Comparison of ENCODE assay signal across 25 cellular contexts in the genomic region with DNA sequence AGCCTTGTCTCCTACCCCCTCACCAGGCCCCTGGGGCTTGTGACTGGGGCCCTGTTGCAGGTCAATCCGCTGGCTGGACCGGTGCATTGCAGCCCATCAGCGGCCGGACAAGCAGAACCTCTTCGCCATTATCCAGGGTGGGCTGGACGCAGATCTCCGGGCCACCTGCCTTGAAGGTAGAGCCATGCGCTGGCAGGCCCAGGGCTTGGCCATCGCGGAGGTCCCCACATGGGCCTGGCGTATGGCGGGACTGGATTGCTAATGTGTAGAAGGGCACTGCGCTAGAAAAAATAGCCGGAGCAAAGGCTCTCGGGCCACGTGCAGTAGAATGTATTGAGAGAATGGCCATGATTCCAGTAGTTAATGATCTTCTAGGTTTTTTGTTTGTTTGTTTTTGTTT. TPM values are rescaled to one million over a fixed set of nuclear protein-coding genes. Genes with fewer than 3 reads are reported as not detected.
A peak's percentile ranks its signal among the peaks of the same experiment; 100 is the strongest.
DNase-seq lines count a peak whose midpoint lies in the region; ATAC-seq, FAIRE-seq and TF ChIP-seq lines count a peak whose summit lies in the region.
"Had no signal": no experiment of that assay in that cellular context is flagged by ENCODE, and none has a peak within 500 bp of the region (broad histone marks: within the 10 kb centered on the region; RNA-seq: fewer than 3 reads in every experiment).

No MANE protein-coding gene starts in this region.

- no peak for TF ChIP-seq CTCF in HepG2 (CRISPR knock-in tag; IDR thresholded peaks at IDR 0.05)
- no peak for TF ChIP-seq CTCF in right lobe of liver (IDR thresholded peaks at IDR 0.05)
- TF ChIP-seq CTCF in H1 (IDR thresholded peaks at IDR 0.05; ENCODE audit: control extremely low read depth in 1 of 3, insufficient read depth in 1 of 3, low read depth in 1 of 3, low read length in 3 of 3): no peak
- TF ChIP-seq CTCF in osteoblast (IDR thresholded peaks at IDR 0.05; ENCODE audit: extremely low read depth, low read depth, low read length): no peak

- H2BK20ac ChIP-seq in H1 (ENCODE audit: low read length): no peak overlapping the region

- FAIRE-seq in HepG2 (lab: Jason Lieb, UNC) (no peak), H1 (lab: Jason Lieb, UNC) (no peak)
- FAIRE-seq: A204.1, D721Med, G401.6, GM12891, GM19239 had no signal

- H4K91ac ChIP-seq in H1 (replicated peaks; ENCODE audit: insufficient read length, low read length) (no peak overlapping the region), mesenchymal stem cell (ENCODE audit: low read length) (peak overlapping the region; percentile 78)

- H3K9ac ChIP-seq in HepG2 (ENCODE audit: insufficient read depth, low read depth, low read length) (no peak overlapping the region), H1 (replicated peaks in 1 of 4; ENCODE audit: extremely low read depth in 1 of 4, low read depth in 3 of 4, low read length in 3 of 4) (no peak overlapping the region), mesenchymal stem cell (ENCODE audit: low read length) (no peak overlapping the region)

- CTCF ChIA-PET in HepG2 (lab: Yijun Ruan, JAX; ENCODE audit: low intra/inter-chr PET ratio, low total read pairs) (no interaction called here), H1 (lab: Charles Lee; ENCODE audit: partially characterized antibody) (interaction anchor here (1.7 kb wide), 1 partner anchor 8 kb away, joined by 7 read pairs; no protein-coding TSS in a partner anchor)

- H3K27ac ChIP-seq in HepG2 (ENCODE audit: extremely low read length, insufficient read depth, low read length) (no peak overlapping the region), right lobe of liver (no peak overlapping the region), H1 (ENCODE audit: low read depth, low read length) (no peak overlapping the region), mesenchymal stem cell (ENCODE audit: low read length, poor library complexity, severe bottlenecking) (no peak overlapping the region), osteoblast (ENCODE audit: low read depth, low read length) (no peak overlapping the region)
- H3K27ac ChIP-seq: BLaER1 had no signal

- no TSS peak for BruUV-seq in HepG2 (replicated peaks; lab: Mats Ljungman, UMichigan)

- H3K4me3 ChIP-seq in HepG2 (replicated peaks in 1 of 3; ENCODE audit: insufficient read depth in 1 of 3, low read depth in 2 of 3, low read length in 3 of 3) (no peak overlapping the region), right lobe of liver (no peak overlapping the region), H1 (ENCODE audit: extremely low read depth in 1 of 4, insufficient read depth in 2 of 4, low read depth in 3 of 4, low read length in 4 of 4) (no peak overlapping the region), mesenchymal stem cell (ENCODE audit: insufficient read depth in 1 of 2, low read depth in 1 of 2, low read length in 2 of 2) (no peak overlapping the region), osteoblast (ENCODE audit: insufficient read depth, low read length) (no peak overlapping the region)
- H3K4me3 ChIP-seq: BLaER1 had no signal

- H2AK5ac ChIP-seq in H1 (ENCODE audit: low read depth, low read length) (no peak overlapping the region), mesenchymal stem cell (ENCODE audit: low read length, severe bottlenecking) (no peak overlapping the region)

- no peaks in the 10 kb centered on the region for H3K79me2 ChIP-seq in HepG2 (ENCODE audit: insufficient read depth, low read length)
- no peaks in the 10 kb centered on the region for H3K79me2 ChIP-seq in H1 (ENCODE audit: control insufficient read depth in 1 of 2, insufficient read depth in 2 of 2, low read length in 2 of 2)
- no peaks in the 10 kb centered on the region for H3K79me2 ChIP-seq in osteoblast (ENCODE audit: insufficient read depth, low read length)

- TF ChIP-seq RAD21 in HepG2 (CRISPR knock-in tag; IDR thresholded peaks at IDR 0.05): no peak
- no peak for TF ChIP-seq RAD21 in H1 (IDR thresholded peaks at IDR 0.05 in 1 of 2, conservative IDR thresholded peaks at IDR 0.05 in 1 of 2; ENCODE audit: low read depth in 2 of 2, low read length in 2 of 2)

- H4K8ac ChIP-seq in H1 (ENCODE audit: extremely low read depth, insufficient read depth, low read length) (0 out of 2 replicates have a peak overlapping the region, but pooled peaks have one; percentile 11), mesenchymal stem cell (ENCODE audit: low read length) (no peak overlapping the region)

- H3K4me2 ChIP-seq in HepG2 (ENCODE audit: low read depth, low read length) (no peak overlapping the region), H1 (ENCODE audit: insufficient read depth in 1 of 2, low read depth in 2 of 2, low read length in 2 of 2) (no peak overlapping the region), mesenchymal stem cell (ENCODE audit: low read length, poor library complexity, severe bottlenecking) (no peak overlapping the region), osteoblast (ENCODE audit: insufficient read depth, low read length) (no peak overlapping the region)
- H3K4me2 ChIP-seq: BLaER1 had no signal

- 99% methylated on average over 8 of the region's 16 CpGs for WGBS in HepG2 (ENCODE audit: low lambda C conversion rate)
- WGBS in right lobe of liver (ENCODE audit: insufficient coverage, low coverage, low lambda C conversion rate, missing lambda C conversion rate): 98% methylated on average over 4 of the region's 16 CpGs
- 98% methylated on average over 16 of the region's 16 CpGs; no CpG with 5 or more reads in 1 of the 2 experiments for WGBS in H1 (ENCODE audit: extremely low coverage in 1 of 2, insufficient coverage in 1 of 2, insufficient read length in 1 of 2, insufficient replicate concordance in 2 of 2, low coverage in 1 of 2, low lambda C conversion rate in 2 of 2, missing lambda C conversion rate in 1 of 2), 2 experiments
- WGBS in mesenchymal stem cell: 97% methylated on average over 16 of the region's 16 CpGs

- H3K79me1 ChIP-seq in H1 (ENCODE audit: low read depth, low read length) (no peaks in the 10 kb centered on the region), mesenchymal stem cell (replicated peaks; ENCODE audit: low read length, poor library complexity, severe bottlenecking) (peaks cover 9% of the 10 kb centered on the region)

- POLR2A ChIA-PET in HepG2 (lab: Yijun Ruan, JAX): interaction anchor here (1.4 kb wide), 1 partner anchor 9 kb away, joined by 10 read pairs; a partner anchor contains a TSS
- POLR2A ChIA-PET in H1 (lab: Charles Lee; ENCODE audit: partially characterized antibody): interaction anchor here (1.0 to 55.9 kb wide), 2 partner anchors 9 to 39 kb away, joined by 3 to 1874 read pairs; a partner anchor contains a TSS

- H3K56ac ChIP-seq in H1 (replicated peaks; ENCODE audit: insufficient read length, low read depth, low read length): no peak overlapping the region

- H2BK120ac ChIP-seq in H1 (replicated peaks; ENCODE audit: low read depth, low read length) (no peak overlapping the region), mesenchymal stem cell (ENCODE audit: low read depth, low read length) (peak overlapping the region; percentile 43)

- no peak overlapping the region for H4K5ac ChIP-seq in H1 (ENCODE audit: insufficient read length, low read depth, low read length)

- TF ChIP-seq POLR2A in HepG2 (IDR thresholded peaks at IDR 0.05; ENCODE audit: insufficient read depth in 1 of 2, low read depth in 2 of 2, low read length in 2 of 2) (no peak), right lobe of liver (IDR thresholded peaks at IDR 0.05) (no peak), H1 (IDR thresholded peaks at IDR 0.05; ENCODE audit: control extremely low read depth in 1 of 2, low read depth in 2 of 2, low read length in 2 of 2) (no peak)

- H3K23ac ChIP-seq in H1 (ENCODE audit: insufficient read length) (no peak overlapping the region), mesenchymal stem cell (ENCODE audit: low read length in 2 of 2) (no peak overlapping the region)

- H3K4me1 ChIP-seq in HepG2 (ENCODE audit: insufficient read depth, low read length) (peaks cover 17% of the 10 kb centered on the region), right lobe of liver (no peaks in the 10 kb centered on the region), H1 (replicated peaks in 1 of 4; ENCODE audit: control insufficient read depth in 3 of 4, insufficient read depth in 4 of 4, low read length in 3 of 4) (no peaks in the 10 kb centered on the region), mesenchymal stem cell (ENCODE audit: control insufficient read depth, insufficient read depth, low read depth, low read length) (peaks cover 2% of the 10 kb centered on the region), osteoblast (ENCODE audit: insufficient read depth, low read length) (peaks cover under 1% of the 10 kb centered on the region)
- H3K4me1 ChIP-seq: BE2C had no signal

- ATAC-seq in HepG2 (no peak; the same call in 2 of the 3 replicates), right lobe of liver (no peak), HG02642 (IDR thresholded peaks at IDR 0.05; ENCODE audit: poor library complexity, unreplicated experiment) (no peak)

- H3K4ac ChIP-seq in H1 (replicated peaks; ENCODE audit: insufficient read length, low read depth, low read length): no peak overlapping the region
- H3K4ac ChIP-seq in mesenchymal stem cell (ENCODE audit: low read depth in 1 of 2, low read length in 2 of 2): peak overlapping the region in 1 of 2 experiments; percentile 15

- H2BK15ac ChIP-seq in H1 (ENCODE audit: low read length): no peak overlapping the region
- H2BK15ac ChIP-seq in mesenchymal stem cell (ENCODE audit: low read depth, poor library complexity, severe bottlenecking): no peak overlapping the region

- H4K20me1 ChIP-seq in HepG2 (ENCODE audit: insufficient read depth, low read length) (no peaks in the 10 kb centered on the region), H1 (replicated peaks in 1 of 2; ENCODE audit: control insufficient read depth in 1 of 2, insufficient read depth in 2 of 2, low read length in 2 of 2) (peaks cover 0 to 2% of the 10 kb centered on the region in 2 experiments), osteoblast (ENCODE audit: insufficient read depth, low read length) (no peaks in the 10 kb centered on the region)
- H4K20me1 ChIP-seq: BLaER1 had no signal

- TF ChIP-seq EP300 in HepG2 (IDR thresholded peaks at IDR 0.05; ENCODE audit: low read depth in 2 of 2, low read length in 2 of 2) (no peak), HepG2 (CRISPR knock-in tag; IDR thresholded peaks at IDR 0.05; ENCODE audit: borderline replicate concordance) (no peak), H1 (IDR thresholded peaks at IDR 0.05; ENCODE audit: borderline replicate concordance in 1 of 2, low read depth in 2 of 2, low read length in 2 of 2) (no peak)

- H3K14ac ChIP-seq in H1 (ENCODE audit: insufficient read length) (no peak overlapping the region), mesenchymal stem cell (ENCODE audit: low read length in 2 of 2) (no peak overlapping the region)

- no peaks in the 10 kb centered on the region for H3K9me3 ChIP-seq in HepG2 (ENCODE audit: low read length)
- H3K9me3 ChIP-seq in right lobe of liver: no peaks in the 10 kb centered on the region
- H3K9me3 ChIP-seq in H1 (ENCODE audit: insufficient read depth in 2 of 2, low read depth in 1 of 2, low read length in 1 of 2): no peaks in the 10 kb centered on the region
- H3K9me3 ChIP-seq in mesenchymal stem cell (ENCODE audit: control insufficient read depth, low read length): no peaks in the 10 kb centered on the region
- H3K9me3 ChIP-seq in osteoblast (ENCODE audit: low read depth, low read length): no peaks in the 10 kb centered on the region
- H3K9me3 ChIP-seq: BE2C, BLaER1 had no signal

- no peak for DNase-seq in HepG2 (ENCODE audit: low spot score)
- no peak for DNase-seq in right lobe of liver
- DNase-seq in H1 (ENCODE audit: low read depth in 1 of 2, low spot score in 2 of 2): no peak
- DNase-seq in mesenchymal stem cell: no peak
- DNase-seq in osteoblast (ENCODE audit: insufficient read length, low spot score, missing footprints): peak; percentile 52
- no peak for DNase-seq in NCI-H526 treated with DMSO at 0.1 percent for 48 hours (lab: John Stamatoyannopoulos, UW)
- no peak for DNase-seq in activated CD8-positive, alpha-beta memory T cell treated with anti-CD3 and anti-CD28 coated beads, Interleukin-2, amount 50 U/mL, for 4 hours
- DNase-seq: 8988T; ACHN; BE2C; C1 segment of cervical spinal cord; Calu3; CD4-positive, alpha-beta memory T cell; CD4-positive, CD25-positive, alpha-beta regulatory T cell; CD8-positive, alpha-beta memory T cell; COR-L47; DMS79 treated with DMSO at 0.1 percent for 48 hours; GF-D8 had no signal

- no peak overlapping the region for H2BK12ac ChIP-seq in H1 (ENCODE audit: low read depth, low read length)
- no peak overlapping the region for H2BK12ac ChIP-seq in mesenchymal stem cell (ENCODE audit: low read length in 2 of 2)

- H2AFZ ChIP-seq in HepG2 (ENCODE audit: low read length) (no peak overlapping the region), H1 (ENCODE audit: low read length) (no peak overlapping the region), mesenchymal stem cell (ENCODE audit: low read depth, low read length) (no peak overlapping the region), osteoblast (ENCODE audit: low read length) (no peak overlapping the region)

- H3K23me2 ChIP-seq in H1 (ENCODE audit: low read depth, low read length): no peaks in the 10 kb centered on the region

- H3K27me3 ChIP-seq in HepG2 (ENCODE audit: control insufficient read depth in 1 of 2, insufficient read depth in 2 of 2, low read length in 2 of 2) (no peaks in the 10 kb centered on the region), right lobe of liver (no peaks in the 10 kb centered on the region), H1 (replicated peaks in 1 of 4; ENCODE audit: control insufficient read depth in 3 of 4, extremely low read depth in 1 of 4, insufficient read depth in 3 of 4, low read length in 3 of 4) (no peaks in the 10 kb centered on the region), mesenchymal stem cell (ENCODE audit: control insufficient read depth in 1 of 2, insufficient read depth in 1 of 2, low read length in 2 of 2) (no peaks in the 10 kb centered on the region), osteoblast (ENCODE audit: insufficient read depth, low read length) (no peaks in the 10 kb centered on the region)
- H3K27me3 ChIP-seq: BE2C, BLaER1 had no signal

- H3K36me3 ChIP-seq in HepG2 (replicated peaks in 1 of 2; ENCODE audit: control insufficient read depth in 1 of 2, insufficient read depth in 2 of 2, low read length in 2 of 2) (peaks cover 0 to 2% of the 10 kb centered on the region in 2 experiments; a peak in 1 of 5 replicates), right lobe of liver (peaks cover 0 to 6% (median 0%) of the 10 kb centered on the region in 4 donors), H1 (ENCODE audit: control insufficient read depth in 2 of 4, insufficient read depth in 4 of 4, low read length in 3 of 4) (peaks cover 0 to 11% (median 4%) of the 10 kb centered on the region in 4 experiments; a peak in 4 of 8 replicates), mesenchymal stem cell (ENCODE audit: control insufficient read depth in 1 of 2, insufficient read depth in 2 of 2, low read depth in 1 of 2, low read length in 2 of 2) (peaks cover 28 to 31% of the 10 kb centered on the region in 2 experiments), osteoblast (ENCODE audit: insufficient read depth, low read length) (peaks cover 9% of the 10 kb centered on the region)

- no peak overlapping the region for H3K18ac ChIP-seq in H1 (ENCODE audit: extremely low read depth, low read length)
- no peak overlapping the region for H3K18ac ChIP-seq in mesenchymal stem cell (ENCODE audit: low read depth in 1 of 2, low read length in 2 of 2)

- in situ Hi-C loops in HepG2 (cut with HindIII; ENCODE audit: extremely low pct_ligation_motif_present, low pct_unique_long_range_greater_than_20kb): no loop called here

- intact Hi-C loops in HepG2 (cut with micrococcal nuclease; ENCODE audit: unreplicated experiment): no loop called here
- intact Hi-C loops in right lobe of liver (cut with DNase I): no loop called here

- H2BK5ac ChIP-seq in H1 (ENCODE audit: low read depth, low read length) (no peak overlapping the region), mesenchymal stem cell (ENCODE audit: low read depth, low read length, poor library complexity, severe bottlenecking) (no peak overlapping the region)

RNA-seq across cellular contexts. Expression of a gene that starts 6.2 kb away (rescaled TPM):
- total RNA-seq in HepG2 (2016; rRNA removed; fragmentation: Illumina TruSeq; extraction: Trizol) (33.0 and 38.6 TPM in 2 replicates), right lobe of liver (10 to 100 TPM; 19.0 to 30.2 (median 26.8) TPM), osteoblast (34.0 and 36.5 TPM in 2 replicates)
- 19.1 and 20.1 TPM in 2 replicates for total RNA-seq in HepG2 (2016; cell fraction: cytosol; rRNA removed; fragmentation: Illumina TruSeq; extraction: Trizol; ENCODE audit: low read depth)
- 36.0 and 39.4 TPM in 2 replicates for total RNA-seq in HepG2 (2016; cell fraction: insoluble cytoplasmic fraction; rRNA removed; fragmentation: Illumina TruSeq; extraction: Trizol)
- 12.2 and 12.9 TPM in 2 replicates for total RNA-seq in HepG2 (2016; cell fraction: membrane; rRNA removed; fragmentation: Illumina TruSeq; extraction: Trizol)
- total RNA-seq in HepG2 (2016; cell fraction: nucleus; rRNA removed; fragmentation: Illumina TruSeq; extraction: Trizol): 31.9 and 35.0 TPM in 2 replicates
- polyA plus RNA-seq in HepG2 (2011; rRNA removed) (41.6 and 55.6 TPM in 2 replicates), H1 (2011; rRNA removed) (94.2 and 126 TPM in 2 replicates)
- polyA plus RNA-seq in HepG2 (2011; cell fraction: cytosol; rRNA removed): 25.8 and 39.0 TPM in 2 replicates
- 270 and 290 TPM in 2 replicates for polyA plus RNA-seq in HepG2 (2011; cell fraction: nucleus; rRNA removed)
- 27.7 and 35.3 TPM in 2 replicates for polyA plus RNA-seq in HepG2 (2012)
- 11.2 and 12.9 TPM in 2 replicates for polyA plus RNA-seq in HepG2 (2016; cell fraction: cytosol; fragmentation: Illumina TruSeq; extraction: Trizol; ENCODE audit: low read depth)
- polyA plus RNA-seq in HepG2 (2016; cell fraction: insoluble cytoplasmic fraction; fragmentation: Illumina TruSeq; extraction: Trizol; ENCODE audit: low read depth): 38.0 and 39.9 TPM in 2 replicates
- 12.7 and 13.2 TPM in 2 replicates for polyA plus RNA-seq in HepG2 (2016; cell fraction: membrane; fragmentation: Illumina TruSeq; extraction: Trizol; ENCODE audit: low read depth)
- polyA plus RNA-seq in HepG2 (2016; cell fraction: nucleus; fragmentation: Illumina TruSeq; extraction: Trizol; ENCODE audit: insufficient read depth, low read depth): 92.8 and 94.8 TPM in 2 replicates
- polyA minus RNA-seq in HepG2 (2011; rRNA and poly(A)+ RNA removed; ENCODE audit: low replicate concordance): 26.7 and 36.3 TPM in 2 replicates
- polyA minus RNA-seq in HepG2 (2011; cell fraction: cytosol; rRNA and poly(A)+ RNA removed): 8.2 and 12.2 TPM in 2 replicates
- polyA minus RNA-seq in HepG2 (2011; cell fraction: nucleus; rRNA and poly(A)+ RNA removed): 15.5 and 18.7 TPM in 2 replicates
- 61.1 and 61.6 TPM in 2 replicates for total RNA-seq in H1 (2021; fragmentation: NEBNext Ultra II Directional; extraction: Animal tissue kit (Norgen Biotek cat#: 25700))
- polyA plus RNA-seq in H1 (2011; cell fraction: cytosol; rRNA removed): 106 TPM
- polyA plus RNA-seq in H1 (2011; cell fraction: nucleus; rRNA removed): 245 TPM
- 59.3 to 105 TPM (median 99.7 TPM) in 4 replicates for polyA plus RNA-seq in H1 (2012, experiment 1 of 2)
- 74.3 TPM for polyA plus RNA-seq in H1 (2012, experiment 2 of 2)
- 33.7 TPM for polyA plus RNA-seq in H1 (2013, experiment 1 of 2)
- 31.1 TPM for polyA plus RNA-seq in H1 (2013, experiment 2 of 2)
- 24.7 and 28.9 TPM in 2 replicates for polyA minus RNA-seq in H1 (2011; rRNA and poly(A)+ RNA removed)
- polyA minus RNA-seq in H1 (2011; cell fraction: cytosol; rRNA and poly(A)+ RNA removed): 20.5 TPM
- 38.8 TPM for polyA minus RNA-seq in H1 (2011; cell fraction: nucleus; rRNA and poly(A)+ RNA removed)
- 15.1 TPM for polyA plus RNA-seq in mesenchymal stem cell (2013, experiment 1 of 2)
- polyA plus RNA-seq in mesenchymal stem cell (2013, experiment 2 of 2): 14.3 TPM

RNA-seq across cellular contexts. Expression of a gene that starts 10.4 kb away (rescaled TPM):
- total RNA-seq in HepG2 (2016; rRNA removed; fragmentation: Illumina TruSeq; extraction: Trizol) (41.7 and 48.2 TPM in 2 replicates), right lobe of liver (10 to 100 TPM; 54.0 to 86.9 (median 68.3) TPM), osteoblast (89.6 and 102 TPM in 2 replicates)
- total RNA-seq in HepG2 (2016; cell fraction: cytosol; rRNA removed; fragmentation: Illumina TruSeq; extraction: Trizol; ENCODE audit: low read depth): 19.9 and 21.9 TPM in 2 replicates
- 37.7 and 40.5 TPM in 2 replicates for total RNA-seq in HepG2 (2016; cell fraction: insoluble cytoplasmic fraction; rRNA removed; fragmentation: Illumina TruSeq; extraction: Trizol)
- 29.4 and 31.2 TPM in 2 replicates for total RNA-seq in HepG2 (2016; cell fraction: membrane; rRNA removed; fragmentation: Illumina TruSeq; extraction: Trizol)
- total RNA-seq in HepG2 (2016; cell fraction: nucleus; rRNA removed; fragmentation: Illumina TruSeq; extraction: Trizol): 56.9 and 61.6 TPM in 2 replicates
- polyA plus RNA-seq in HepG2 (2011; rRNA removed) (59.8 and 67.0 TPM in 2 replicates), H1 (2011; rRNA removed) (61.9 and 83.4 TPM in 2 replicates)
- polyA plus RNA-seq in HepG2 (2011; cell fraction: cytosol; rRNA removed): 29.1 and 41.0 TPM in 2 replicates
- polyA plus RNA-seq in HepG2 (2011; cell fraction: nucleus; rRNA removed): 155 and 203 TPM in 2 replicates
- polyA plus RNA-seq in HepG2 (2012): 44.2 and 57.9 TPM in 2 replicates
- polyA plus RNA-seq in HepG2 (2016; cell fraction: cytosol; fragmentation: Illumina TruSeq; extraction: Trizol; ENCODE audit: low read depth): 8.6 and 9.0 TPM in 2 replicates
- polyA plus RNA-seq in HepG2 (2016; cell fraction: insoluble cytoplasmic fraction; fragmentation: Illumina TruSeq; extraction: Trizol; ENCODE audit: low read depth): 39.4 and 48.6 TPM in 2 replicates
- polyA plus RNA-seq in HepG2 (2016; cell fraction: membrane; fragmentation: Illumina TruSeq; extraction: Trizol; ENCODE audit: low read depth): 18.1 and 20.6 TPM in 2 replicates
- polyA plus RNA-seq in HepG2 (2016; cell fraction: nucleus; fragmentation: Illumina TruSeq; extraction: Trizol; ENCODE audit: insufficient read depth, low read depth): 87.0 and 94.1 TPM in 2 replicates
- polyA minus RNA-seq in HepG2 (2011; rRNA and poly(A)+ RNA removed; ENCODE audit: low replicate concordance): 200 and 264 TPM in 2 replicates
- 44.4 and 50.0 TPM in 2 replicates for polyA minus RNA-seq in HepG2 (2011; cell fraction: cytosol; rRNA and poly(A)+ RNA removed)
- polyA minus RNA-seq in HepG2 (2011; cell fraction: nucleus; rRNA and poly(A)+ RNA removed): 143 and 162 TPM in 2 replicates
- 120 TPM in 2 replicates for total RNA-seq in H1 (2021; fragmentation: NEBNext Ultra II Directional; extraction: Animal tissue kit (Norgen Biotek cat#: 25700))
- 67.2 TPM for polyA plus RNA-seq in H1 (2011; cell fraction: cytosol; rRNA removed)
- 179 TPM for polyA plus RNA-seq in H1 (2011; cell fraction: nucleus; rRNA removed)
- 78.8 to 103 TPM (median 98.1 TPM) in 4 replicates for polyA plus RNA-seq in H1 (2012, experiment 1 of 2)
- polyA plus RNA-seq in H1 (2012, experiment 2 of 2): 90.9 TPM
- polyA plus RNA-seq in H1 (2013, experiment 1 of 2): 65.5 TPM
- 58.4 TPM for polyA plus RNA-seq in H1 (2013, experiment 2 of 2)
- 131 and 151 TPM in 2 replicates for polyA minus RNA-seq in H1 (2011; rRNA and poly(A)+ RNA removed)
- 66.2 TPM for polyA minus RNA-seq in H1 (2011; cell fraction: cytosol; rRNA and poly(A)+ RNA removed)
- 116 TPM for polyA minus RNA-seq in H1 (2011; cell fraction: nucleus; rRNA and poly(A)+ RNA removed)
- polyA plus RNA-seq in mesenchymal stem cell (2013, experiment 1 of 2): 71.1 TPM
- polyA plus RNA-seq in mesenchymal stem cell (2013, experiment 2 of 2): 70.3 TPM

RNA-seq across cellular contexts. Expression of a gene that starts 53.3 kb away (rescaled TPM):
- 120 and 127 TPM in 2 replicates for total RNA-seq in HepG2 (2016; rRNA removed; fragmentation: Illumina TruSeq; extraction: Trizol)
- total RNA-seq in HepG2 (2016; cell fraction: cytosol; rRNA removed; fragmentation: Illumina TruSeq; extraction: Trizol; ENCODE audit: low read depth): 19.6 and 21.2 TPM in 2 replicates
- total RNA-seq in HepG2 (2016; cell fraction: insoluble cytoplasmic fraction; rRNA removed; fragmentation: Illumina TruSeq; extraction: Trizol): 113 and 122 TPM in 2 replicates
- 63.1 and 64.0 TPM in 2 replicates for total RNA-seq in HepG2 (2016; cell fraction: membrane; rRNA removed; fragmentation: Illumina TruSeq; extraction: Trizol)
- total RNA-seq in HepG2 (2016; cell fraction: nucleus; rRNA removed; fragmentation: Illumina TruSeq; extraction: Trizol): 133 and 160 TPM in 2 replicates
- polyA plus RNA-seq in HepG2 (2011; rRNA removed): 173 and 195 TPM in 2 replicates
- 59.6 and 75.2 TPM in 2 replicates for polyA plus RNA-seq in HepG2 (2011; cell fraction: cytosol; rRNA removed)
- 588 and 668 TPM in 2 replicates for polyA plus RNA-seq in HepG2 (2011; cell fraction: nucleus; rRNA removed)
- 153 and 159 TPM in 2 replicates for polyA plus RNA-seq in HepG2 (2012)
- 18.4 and 19.6 TPM in 2 replicates for polyA plus RNA-seq in HepG2 (2016; cell fraction: cytosol; fragmentation: Illumina TruSeq; extraction: Trizol; ENCODE audit: low read depth)
- 178 and 216 TPM in 2 replicates for polyA plus RNA-seq in HepG2 (2016; cell fraction: insoluble cytoplasmic fraction; fragmentation: Illumina TruSeq; extraction: Trizol; ENCODE audit: low read depth)
- polyA plus RNA-seq in HepG2 (2016; cell fraction: membrane; fragmentation: Illumina TruSeq; extraction: Trizol; ENCODE audit: low read depth): 54.0 and 61.1 TPM in 2 replicates
- polyA plus RNA-seq in HepG2 (2016; cell fraction: nucleus; fragmentation: Illumina TruSeq; extraction: Trizol; ENCODE audit: insufficient read depth, low read depth): 615 and 640 TPM in 2 replicates
- polyA minus RNA-seq in HepG2 (2011; rRNA and poly(A)+ RNA removed; ENCODE audit: low replicate concordance): 139 and 144 TPM in 2 replicates
- 65.3 and 73.2 TPM in 2 replicates for polyA minus RNA-seq in HepG2 (2011; cell fraction: cytosol; rRNA and poly(A)+ RNA removed)
- 154 and 157 TPM in 2 replicates for polyA minus RNA-seq in HepG2 (2011; cell fraction: nucleus; rRNA and poly(A)+ RNA removed)
- total RNA-seq in right lobe of liver: 10 to 100 TPM; 40.0 to 82.3 (median 54.8) TPM
- total RNA-seq in H1 (2021; fragmentation: NEBNext Ultra II Directional; extraction: Animal tissue kit (Norgen Biotek cat#: 25700)): 675 and 695 TPM in 2 replicates
- polyA plus RNA-seq in H1 (2011; rRNA removed): 291 and 412 TPM in 2 replicates
- polyA plus RNA-seq in H1 (2011; cell fraction: cytosol; rRNA removed): 422 TPM
- 936 TPM for polyA plus RNA-seq in H1 (2011; cell fraction: nucleus; rRNA removed)
- 420 to 558 TPM (median 549 TPM) in 4 replicates for polyA plus RNA-seq in H1 (2012, experiment 1 of 2)
- 262 TPM for polyA plus RNA-seq in H1 (2012, experiment 2 of 2)
- 360 TPM for polyA plus RNA-seq in H1 (2013, experiment 1 of 2)
- 337 TPM for polyA plus RNA-seq in H1 (2013, experiment 2 of 2)
- 399 and 421 TPM in 2 replicates for polyA minus RNA-seq in H1 (2011; rRNA and poly(A)+ RNA removed)
- 267 TPM for polyA minus RNA-seq in H1 (2011; cell fraction: cytosol; rRNA and poly(A)+ RNA removed)
- polyA minus RNA-seq in H1 (2011; cell fraction: nucleus; rRNA and poly(A)+ RNA removed): 311 TPM
- polyA plus RNA-seq in mesenchymal stem cell (2013, experiment 1 of 2): 127 TPM
- 122 TPM for polyA plus RNA-seq in mesenchymal stem cell (2013, experiment 2 of 2)
- 105 and 107 TPM in 2 replicates for total RNA-seq in osteoblast
